Comparison of ENCODE assay signal across 27 cellular contexts in the genomic region with DNA sequence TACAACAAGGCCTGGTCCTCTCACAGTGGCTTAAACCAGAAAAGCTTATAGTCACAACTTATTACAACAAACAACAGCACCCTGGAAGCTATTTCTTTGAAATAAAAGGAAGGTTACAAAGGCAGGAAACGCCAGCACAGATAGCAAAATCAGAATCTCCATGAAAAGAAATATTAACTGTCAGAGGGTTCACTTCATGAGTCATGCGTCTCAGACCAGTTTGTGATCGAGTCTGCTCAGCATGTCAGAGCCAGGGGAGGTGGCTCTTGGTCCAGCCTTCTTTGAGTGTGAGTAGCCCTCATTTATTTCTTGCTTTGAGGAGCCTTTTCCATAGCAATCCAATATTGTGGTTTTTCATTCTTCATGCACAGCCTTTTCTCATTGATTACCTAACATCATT.
DNase-seq lines count a peak whose midpoint lies in the region; FAIRE-seq and TF ChIP-seq lines count a peak whose summit lies in the region.
"Had no signal": no experiment of that assay in that cellular context is flagged by ENCODE, and none has a peak within 500 bp of the region (broad histone marks: within the 10 kb centered on the region; RNA-seq: fewer than 3 reads in every experiment).

No MANE protein-coding gene starts in this region.

- POLR2A ChIA-PET in RWPE1 (lab: Yijun Ruan, JAX; ENCODE audit: low non-redundant PET), result no interaction called here

- H3K9me2 ChIP-seq in Loucy (replicated peaks; ENCODE audit: low read depth, low read length), result no peaks in the 10 kb centered on the region

- no peaks in the 10 kb centered on the region for H3K9me3 ChIP-seq in Loucy (ENCODE audit: insufficient read depth, low read depth, low read length)
- no peaks in the 10 kb centered on the region for H3K9me3 ChIP-seq in MG63
- H3K9me3 ChIP-seq: BE2C had no signal

- H3K27ac ChIP-seq in RWPE1 (no peak overlapping the region), coronary artery (no peak overlapping the region)
- H3K27ac ChIP-seq: PC-9 had no signal

- TF ChIP-seq CTCF in Loucy (conservative IDR thresholded peaks at IDR 0.05; ENCODE audit: low read length), result no peak
- no peak for TF ChIP-seq CTCF in bronchial epithelial cell (IDR thresholded peaks at IDR 0.05; ENCODE audit: insufficient read depth, low read length, severe bottlenecking)
- no peak for TF ChIP-seq CTCF in fibroblast of pulmonary artery (IDR thresholded peaks at IDR 0.05; ENCODE audit: low read length, missing control alignments)
- TF ChIP-seq CTCF in osteocyte (IDR thresholded peaks at IDR 0.05), result no peak
- TF ChIP-seq CTCF in RWPE1 (conservative IDR thresholded peaks at IDR 0.05; ENCODE audit: low read depth), result no peak
- no peak for TF ChIP-seq CTCF in coronary artery (IDR thresholded peaks at IDR 0.05)

- H3K27me3 ChIP-seq in Loucy (ENCODE audit: insufficient read depth, low read length, poor library complexity, severe bottlenecking), result no peaks in the 10 kb centered on the region
- H3K27me3 ChIP-seq in bronchial epithelial cell (ENCODE audit: control insufficient read depth, insufficient read depth, low read length), result no peaks in the 10 kb centered on the region
- H3K27me3 ChIP-seq in MG63, result no peaks in the 10 kb centered on the region
- H3K27me3 ChIP-seq: BE2C had no signal

- no peaks in the 10 kb centered on the region for H3K79me2 ChIP-seq in Loucy (ENCODE audit: insufficient read depth, low read length)

- peak overlapping the region; percentile 13 for H3K9ac ChIP-seq in Loucy (ENCODE audit: low read depth, low read length, poor library complexity, severe bottlenecking)

- no peak overlapping the region for H3K4me3 ChIP-seq in Loucy (ENCODE audit: low read length, poor library complexity, severe bottlenecking)
- H3K4me3 ChIP-seq in bronchial epithelial cell (ENCODE audit: low read depth, low read length), result no peak overlapping the region
- H3K4me3 ChIP-seq in fibroblast of pulmonary artery (replicated peaks; ENCODE audit: low read depth, low read length), result no peak overlapping the region
- no peak overlapping the region for H3K4me3 ChIP-seq in MG63
- H3K4me3 ChIP-seq in coronary artery, result no peak overlapping the region
- H3K4me3 ChIP-seq: PC-9 had no signal

- peak overlapping the region; percentile 65 for H3K27ac Mint-ChIP-seq in osteocyte (ENCODE audit: unreplicated experiment)

- peaks cover 24% of the 10 kb centered on the region for H3K4me1 Mint-ChIP-seq in osteocyte (ENCODE audit: unreplicated experiment)

- no peaks in the 10 kb centered on the region for H4K20me1 ChIP-seq in Loucy (ENCODE audit: insufficient read depth, low read length, poor library complexity, severe bottlenecking)

- H3K4me1 ChIP-seq in Loucy (ENCODE audit: insufficient read depth, low read length, poor library complexity, severe bottlenecking), result peaks cover 82% of the 10 kb centered on the region
- H3K4me1 ChIP-seq: BE2C had no signal

- peak overlapping the region; percentile 55 for H2AFZ ChIP-seq in Loucy (ENCODE audit: low read length)
- H2AFZ ChIP-seq: PC-9 had no signal

- no peak overlapping the region for H3K4me3 Mint-ChIP-seq in osteocyte (ENCODE audit: unreplicated experiment)

- peak overlapping the region; percentile 24 for H3K4me2 ChIP-seq in Loucy (ENCODE audit: low read depth, low read length, poor library complexity, severe bottlenecking)
- H3K4me2 ChIP-seq: PC-9 had no signal

- H3F3A ChIP-seq in Loucy (ENCODE audit: low read depth), result no peaks in the 10 kb centered on the region

- no peaks in the 10 kb centered on the region for H3K36me3 Mint-ChIP-seq in osteocyte (ENCODE audit: unreplicated experiment)

- no peaks in the 10 kb centered on the region for H3K36me3 ChIP-seq in Loucy (ENCODE audit: insufficient read depth, low read length)
- H3K36me3 ChIP-seq in bronchial epithelial cell (ENCODE audit: control insufficient read depth, insufficient read depth, low read length), result no peaks in the 10 kb centered on the region
- no peaks in the 10 kb centered on the region for H3K36me3 ChIP-seq in MG63
- H3K36me3 ChIP-seq: BE2C had no signal

- DNase-seq in bronchial epithelial cell (ENCODE audit: low read depth) (peak; percentile 10), fibroblast of pulmonary artery (ENCODE audit: low read depth) (peak; percentile 7), osteocyte (ENCODE audit: extremely low spot score, unreplicated experiment) (no peak), RWPE1 (ENCODE audit: low spot score) (no peak), NOMO-1 (lab: John Stamatoyannopoulos, UW; ENCODE audit: unreplicated experiment in 2 of 2) (no peak), MG63 (no peak), coronary artery (ENCODE audit: low spot score) (no peak)
- DNase-seq: 8988T; ACHN; BE2C; DMS153; DND-41; HCEC 1CT; KG1; NCI-H1092 treated with DMSO at 0.1 percent for 48 hours; NCI-H1436; NCI-H187 treated with DMSO at 0.1 percent for 48 hours; NCI-H446 treated with DMSO at 0.1 percent for 48 hours; NCI-H526; NCI-H82; NK-92 treated with Interleukin-12 subunit alpha and Interleukin-12 subunit beta, amount 100 ng/mL, for 24 hours; PC-9; RPMI8226; SHP77 had no signal

- CTCF ChIA-PET in RWPE1 (lab: Yijun Ruan, JAX), result no interaction called here

- no peaks in the 10 kb centered on the region for H3K9me3 Mint-ChIP-seq in osteocyte (ENCODE audit: unreplicated experiment)

- FAIRE-seq in bronchial epithelial cell (lab: Jason Lieb, UNC), result no peak
- FAIRE-seq: GM12892, H1 had no signal

- H3K27me3 Mint-ChIP-seq in osteocyte (ENCODE audit: unreplicated experiment), result no peaks in the 10 kb centered on the region

Comparison
In these comparisons a context has a peak if more than half of its experiments do, and no peak if none do; other contexts are left out.
1. DNase-seq: peak in bronchial epithelial cell (single experiment) and fibroblast of pulmonary artery (single experiment); none in osteocyte (single experiment), RWPE1 (single experiment), NOMO-1 (0 of 2), MG63 (single experiment) and coronary artery (single experiment).